In the genomic region with DNA sequence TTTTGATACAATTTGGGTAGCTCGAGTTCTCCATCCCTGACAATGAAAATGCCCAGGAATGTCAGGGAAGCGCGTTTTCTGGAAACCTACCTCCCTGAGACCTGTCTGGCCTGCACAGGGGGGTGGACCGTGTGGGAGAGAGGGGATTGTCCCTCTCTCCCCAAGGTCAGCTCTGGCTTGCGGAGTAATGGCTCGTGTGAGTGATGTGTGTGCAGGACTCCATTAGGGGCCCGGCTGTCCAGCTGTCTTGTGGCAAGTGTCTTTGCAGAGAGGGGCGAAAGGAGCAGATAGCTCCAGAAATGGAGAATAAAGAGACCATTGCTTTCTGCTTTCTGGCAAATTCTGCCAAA, we compare ENCODE assay signal across 9 cellular contexts.
A peak's percentile ranks its signal among the peaks of the same experiment; 100 is the strongest.
DNase-seq lines count a peak whose midpoint lies in the region; ATAC-seq and TF ChIP-seq lines count a peak whose summit lies in the region.
"Had no signal": no experiment of that assay in that cellular context is flagged by ENCODE, and none has a peak within 500 bp of the region (broad histone marks: within the 10 kb centered on the region; RNA-seq: fewer than 3 reads in every experiment).

No MANE protein-coding gene starts in this region.

- H3K27me3 Mint-ChIP-seq in T-helper 2 cell treated with Interferon-gamma antibody and Interleukin-4, amounts not matched to agents 5 μg/mL and 100 μg/mL, for 36 hours (ENCODE audit: low read depth), result no peaks in the 10 kb centered on the region
- no peaks in the 10 kb centered on the region for H3K27me3 Mint-ChIP-seq in activated B cell treated with CpG ODN at 0.5 μM for 24 hours

- peak overlapping the region; percentile 76 for H3K4me3 Mint-ChIP-seq in T-helper 2 cell treated with Interferon-gamma antibody and Interleukin-4, amounts not matched to agents 5 μg/mL and 100 μg/mL, for 36 hours
- H3K4me3 Mint-ChIP-seq in activated B cell treated with CpG ODN at 0.5 μM for 24 hours, result peak overlapping the region; percentile 71

- peaks cover 0 to 72% (median 46%) of the 10 kb centered on the region in 3 donors for H3K4me1 ChIP-seq in gastroesophageal sphincter
- peaks cover 72% of the 10 kb centered on the region for H3K4me1 ChIP-seq in stomach smooth muscle (ENCODE audit: control insufficient read depth, insufficient read depth, low read length)

- H3K27ac Mint-ChIP-seq in T-helper 2 cell treated with Interferon-gamma antibody and Interleukin-4, amounts not matched to agents 5 μg/mL and 100 μg/mL, for 36 hours, result peak overlapping the region; percentile 93
- H3K27ac Mint-ChIP-seq in activated B cell treated with CpG ODN at 0.5 μM for 24 hours, result peak overlapping the region; percentile 92

- H3K27me3 ChIP-seq in gastroesophageal sphincter (no peaks in the 10 kb centered on the region), stomach smooth muscle (ENCODE audit: control insufficient read depth in 1 of 2, insufficient read depth in 2 of 2, low read length in 2 of 2) (no peaks in the 10 kb centered on the region)

- no peak for DNase-seq in T-helper 2 cell treated with Interferon-gamma antibody and Interleukin-4, amounts not matched to agents 5 μg/mL and 100 μg/mL, for 36 hours (ENCODE audit: low spot score)
- no peak for DNase-seq in T-helper 2 cell
- no peak for DNase-seq in activated B cell treated with CpG ODN at 0.5 μM for 24 hours
- no peak for DNase-seq in NCI-H2171 treated with DMSO at 0.1 percent for 48 hours (lab: John Stamatoyannopoulos, UW)
- DNase-seq in DMS153 (lab: John Stamatoyannopoulos, UW), result no peak
- DNase-seq: NCI-H526 had no signal

- H3K4me1 Mint-ChIP-seq in T-helper 2 cell treated with Interferon-gamma antibody and Interleukin-4, amounts not matched to agents 5 μg/mL and 100 μg/mL, for 36 hours (ENCODE audit: low read depth), result peaks cover 50% of the 10 kb centered on the region
- peaks cover 85% of the 10 kb centered on the region for H3K4me1 Mint-ChIP-seq in activated B cell treated with CpG ODN at 0.5 μM for 24 hours

- peaks cover 9% of the 10 kb centered on the region for H3K36me3 Mint-ChIP-seq in T-helper 2 cell treated with Interferon-gamma antibody and Interleukin-4, amounts not matched to agents 5 μg/mL and 100 μg/mL, for 36 hours (ENCODE audit: low read depth)
- no peaks in the 10 kb centered on the region for H3K36me3 Mint-ChIP-seq in activated B cell treated with CpG ODN at 0.5 μM for 24 hours (ENCODE audit: low read depth)

- CTCF ChIA-PET in activated B cell treated with CpG ODN at 0.5 μM for 24 hours (lab: Charles Lee), result interaction anchor here (0.9 kb wide), 1 partner anchor 381 kb away, joined by 3 read pairs; no protein-coding TSS in a partner anchor

- H3K9me3 ChIP-seq in gastroesophageal sphincter (no peaks in the 10 kb centered on the region), stomach smooth muscle (ENCODE audit: control insufficient read depth in 2 of 2, low read length in 2 of 2) (no peaks in the 10 kb centered on the region)

- 44 to 79% methylated on average over 2 to 6 of the region's 8 CpGs for WGBS in gastroesophageal sphincter (ENCODE audit: low coverage in 1 of 2), 2 donors

- H3K27ac ChIP-seq in gastroesophageal sphincter (peak overlapping the region in 3 of 4 donors; percentile 31 to 60 (median 42)), stomach smooth muscle (ENCODE audit: low read length) (peak overlapping the region; percentile 46)

- ATAC-seq in activated B cell treated with CpG ODN at 0.5 μM for 24 hours (ENCODE audit: low read depth), result no peak
- ATAC-seq in gastroesophageal sphincter, result no peak
- ATAC-seq in GM19397 (IDR thresholded peaks at IDR 0.05; ENCODE audit: unreplicated experiment), result no peak

- intact Hi-C loops in activated B cell treated with CpG ODN at 0.5 μM for 24 hours (cut with micrococcal nuclease), result loop anchor here (5.0 to 10.0 kb wide), 2 partner anchors 285 to 387 kb away; a partner anchor contains a TSS

- POLR2A ChIA-PET in activated B cell treated with CpG ODN at 0.5 μM for 24 hours (lab: Charles Lee), result interaction anchor here (0.9 to 3.5 kb wide), 8 partner anchors 9 to 214 kb away, joined by 3 to 35 read pairs (median 6); a partner anchor contains a TSS

- H3K4me3 ChIP-seq in gastroesophageal sphincter (no peak overlapping the region), stomach smooth muscle (ENCODE audit: low read length in 2 of 2) (peak overlapping the region; percentile 18 to 49)

- no peak for TF ChIP-seq CTCF in activated B cell treated with CpG ODN at 0.5 μM for 24 hours (IDR thresholded peaks at IDR 0.05)
- TF ChIP-seq CTCF in gastroesophageal sphincter (IDR thresholded peaks at IDR 0.05), result no peak

- TF ChIP-seq POLR2A in gastroesophageal sphincter (IDR thresholded peaks at IDR 0.05), result no peak

- H3K9ac ChIP-seq in stomach smooth muscle (ENCODE audit: low read length in 2 of 2), result no peak overlapping the region

- TF ChIP-seq EP300 in gastroesophageal sphincter (IDR thresholded peaks at IDR 0.05), result no peak

- no peaks in the 10 kb centered on the region for H3K36me3 ChIP-seq in gastroesophageal sphincter
- no peaks in the 10 kb centered on the region for H3K36me3 ChIP-seq in stomach smooth muscle (ENCODE audit: control insufficient read depth in 2 of 2, insufficient read depth in 2 of 2, low read length in 2 of 2)

- H3K9me3 Mint-ChIP-seq in T-helper 2 cell treated with Interferon-gamma antibody and Interleukin-4, amounts not matched to agents 5 μg/mL and 100 μg/mL, for 36 hours, result no peaks in the 10 kb centered on the region
- H3K9me3 Mint-ChIP-seq in activated B cell treated with CpG ODN at 0.5 μM for 24 hours, result no peaks in the 10 kb centered on the region

Comparison
In these comparisons a context has a peak if more than half of its experiments do, and no peak if none do; other contexts are left out.
1. H3K4me3 ChIP-seq: peak in stomach smooth muscle (2 of 2); none in gastroesophageal sphincter (0 of 2).